Comparison of ENCODE assay signal across 8 cellular contexts in genomic region chr17:56832446-56832845, GRCh38. TPM values are rescaled to one million over a fixed set of nuclear protein-coding genes. Genes with fewer than 3 reads are reported as not detected.
DNase-seq lines count a peak whose midpoint lies in the region; ATAC-seq, FAIRE-seq and TF ChIP-seq lines count a peak whose summit lies in the region.

No MANE protein-coding gene starts in this region.

- POLR2A ChIA-PET in K562 (lab: Yijun Ruan, JAX) = interaction anchor here (0.7 kb wide), 1 partner anchor 20 kb away, joined by 5 read pairs; no protein-coding TSS in a partner anchor

- H4K20me1 ChIP-seq in K562 (replicated peaks; ENCODE audit: control insufficient read depth, insufficient read depth, low read length) = no peaks in the 10 kb centered on the region; the same call in 1 of the 2 replicates

- H3K9me1 ChIP-seq in K562 (ENCODE audit: control insufficient read depth, insufficient read depth, low read length) = no peaks in the 10 kb centered on the region

- CTCF ChIA-PET in K562 (lab: Yijun Ruan, JAX; ENCODE audit: low intra/inter-chr PET ratio) = no interaction called here

- H3K9me3 ChIP-seq in K562 (replicated peaks; ENCODE audit: control insufficient read depth, insufficient read depth, low read depth, low read length) = no peaks in the 10 kb centered on the region
- no peaks in the 10 kb centered on the region for H3K9me3 ChIP-seq in mucosa of descending colon

- H3K4me3 ChIP-seq in AG10803 (ENCODE audit: low read length) = peak overlapping the region; percentile 86
- peak overlapping the region; percentile 75; the same call in 1 of the 2 replicates for H3K4me3 ChIP-seq in K562
- no peak overlapping the region for H3K4me3 ChIP-seq in mucosa of descending colon

- peak overlapping the region in 1 of 2 experiments; percentile 56; a peak in 2 of 4 replicates for H3K9ac ChIP-seq in K562 (ENCODE audit: insufficient read depth in 1 of 2, low read depth in 2 of 2, low read length in 2 of 2)

- intact Hi-C loops in K562 (cut with micrococcal nuclease) (loop anchor here (5.0 kb wide), 1 partner anchor 80 kb away; the partner anchor contains the start of gene TRIM25), mucosa of descending colon (cut with DNase I, micrococcal nuclease) (no loop called here)

- H3K36me3 ChIP-seq in K562 (ENCODE audit: control insufficient read depth, insufficient read depth, low read length) (peaks cover 18% of the 10 kb centered on the region; the same call in 2 of the 3 replicates), mucosa of descending colon (ENCODE audit: low read depth) (no peaks in the 10 kb centered on the region)

- H2AFZ ChIP-seq in K562 (ENCODE audit: low read depth, low read length) = peak overlapping the region; percentile 93

- DNase-seq in AG10803 (ENCODE audit: low read depth) (no peak), HT-29 (ENCODE audit: low spot score) (peak; percentile 52), K562 (ENCODE audit: extremely low read depth in 1 of 4, low spot score in 3 of 4) (peak in 1 of 4 experiments; percentile 10), mucosa of descending colon (peak in 1 of 3 donors; percentile 24), SW480 (ENCODE audit: low spot score) (no peak)
- DNase-seq in stimulated activated CD4-positive, alpha-beta T cell treated with anti-CD3 and anti-CD28 coated beads, Interleukin-2, amount 100 ng/mL, for 48 hours = no peak

- ATAC-seq in K562 = no peak
- peak; percentile 4 for ATAC-seq in mucosa of descending colon
- no peak for ATAC-seq in GM19455 (IDR thresholded peaks at IDR 0.05; ENCODE audit: unreplicated experiment)
- ATAC-seq in GM21723 (IDR thresholded peaks at IDR 0.05; ENCODE audit: unreplicated experiment) = no peak

- no peak for TF ChIP-seq EP300 in K562 (IDR thresholded peaks at IDR 0.05; ENCODE audit: low read length)

- peak overlapping the region; percentile 86 for H3K4me2 ChIP-seq in K562 (ENCODE audit: insufficient read depth, low read length)

- TSS peak; percentile 69 for BruUV-seq in K562 (replicated peaks; lab: Mats Ljungman, UMichigan)

- TF ChIP-seq CTCF in AG10803 (conservative IDR thresholded peaks at IDR 0.05; ENCODE audit: low read length) = no peak
- no peak for TF ChIP-seq CTCF in K562 (IDR thresholded peaks at IDR 0.05 in 2 of 3, conservative IDR thresholded peaks at IDR 0.05 in 1 of 3; ENCODE audit: insufficient read depth in 2 of 3, low read depth in 1 of 3, low read length in 3 of 3)
- TF ChIP-seq CTCF in mucosa of descending colon (IDR thresholded peaks at IDR 0.05) = no peak

- 49% methylated on average over 4 of the region's 4 CpGs for WGBS in K562 (ENCODE audit: insufficient coverage, low coverage, missing lambda C conversion rate)

- peaks cover 15 to 24% of the 10 kb centered on the region in 2 experiments; a peak in 4 of 5 replicates for H3K4me1 ChIP-seq in K562 (replicated peaks in 1 of 2; ENCODE audit: control insufficient read depth in 2 of 2, insufficient read depth in 2 of 2, low read length in 2 of 2)
- peaks cover 23% of the 10 kb centered on the region for H3K4me1 ChIP-seq in mucosa of descending colon (ENCODE audit: low read depth)

- no peaks in the 10 kb centered on the region for H3K27me3 ChIP-seq in K562 (ENCODE audit: control insufficient read depth in 2 of 2, insufficient read depth in 2 of 2, low read length in 2 of 2)

- no peak for FAIRE-seq in K562 (lab: Jason Lieb, UNC)

- no peak overlapping the region for H3K27ac ChIP-seq in K562 (ENCODE audit: extremely low read depth, low read depth, low read length)

- in situ Hi-C loops in K562 (cut with MboI) = no loop called here

- H3K79me2 ChIP-seq in K562 (ENCODE audit: control insufficient read depth, insufficient read depth, low read length) = peaks cover 36% of the 10 kb centered on the region; the same call in 2 of the 3 replicates

- no peak for TF ChIP-seq RAD21 in K562 (CRISPR knock-in tag; conservative IDR thresholded peaks at IDR 0.05 in 1 of 2, IDR thresholded peaks at IDR 0.05 in 1 of 2)

- no peak for TF ChIP-seq POLR2A in K562 (conservative IDR thresholded peaks at IDR 0.05)

TF ChIP-seq in K562, 482 proteins besides CTCF, POLR2A, EP300 and RAD21:
- TF ChIP-seq ZNF263 (CRISPR knock-in tag; IDR thresholded peaks at IDR 0.05; ENCODE audit: borderline replicate concordance) (0 out of 2 replicates have a peak, but pooled peaks have one; percentile 29), SMARCA5 (IDR thresholded peaks at IDR 0.05) (0 out of 2 replicates have a peak, but pooled peaks have one; percentile 18), GATAD2B (IDR thresholded peaks at IDR 0.05; ENCODE audit: borderline replicate concordance) (no peak), HDGF (IDR thresholded peaks at IDR 0.05) (0 out of 2 replicates have a peak, but pooled peaks have one; percentile 61), EWSR1 (IDR thresholded peaks at IDR 0.05; ENCODE audit: borderline replicate concordance, low read depth, partially characterized antibody) (no peak), EHMT2 (IDR thresholded peaks at IDR 0.05) (no peak)
- TF ChIP-seq, protein P1, sequence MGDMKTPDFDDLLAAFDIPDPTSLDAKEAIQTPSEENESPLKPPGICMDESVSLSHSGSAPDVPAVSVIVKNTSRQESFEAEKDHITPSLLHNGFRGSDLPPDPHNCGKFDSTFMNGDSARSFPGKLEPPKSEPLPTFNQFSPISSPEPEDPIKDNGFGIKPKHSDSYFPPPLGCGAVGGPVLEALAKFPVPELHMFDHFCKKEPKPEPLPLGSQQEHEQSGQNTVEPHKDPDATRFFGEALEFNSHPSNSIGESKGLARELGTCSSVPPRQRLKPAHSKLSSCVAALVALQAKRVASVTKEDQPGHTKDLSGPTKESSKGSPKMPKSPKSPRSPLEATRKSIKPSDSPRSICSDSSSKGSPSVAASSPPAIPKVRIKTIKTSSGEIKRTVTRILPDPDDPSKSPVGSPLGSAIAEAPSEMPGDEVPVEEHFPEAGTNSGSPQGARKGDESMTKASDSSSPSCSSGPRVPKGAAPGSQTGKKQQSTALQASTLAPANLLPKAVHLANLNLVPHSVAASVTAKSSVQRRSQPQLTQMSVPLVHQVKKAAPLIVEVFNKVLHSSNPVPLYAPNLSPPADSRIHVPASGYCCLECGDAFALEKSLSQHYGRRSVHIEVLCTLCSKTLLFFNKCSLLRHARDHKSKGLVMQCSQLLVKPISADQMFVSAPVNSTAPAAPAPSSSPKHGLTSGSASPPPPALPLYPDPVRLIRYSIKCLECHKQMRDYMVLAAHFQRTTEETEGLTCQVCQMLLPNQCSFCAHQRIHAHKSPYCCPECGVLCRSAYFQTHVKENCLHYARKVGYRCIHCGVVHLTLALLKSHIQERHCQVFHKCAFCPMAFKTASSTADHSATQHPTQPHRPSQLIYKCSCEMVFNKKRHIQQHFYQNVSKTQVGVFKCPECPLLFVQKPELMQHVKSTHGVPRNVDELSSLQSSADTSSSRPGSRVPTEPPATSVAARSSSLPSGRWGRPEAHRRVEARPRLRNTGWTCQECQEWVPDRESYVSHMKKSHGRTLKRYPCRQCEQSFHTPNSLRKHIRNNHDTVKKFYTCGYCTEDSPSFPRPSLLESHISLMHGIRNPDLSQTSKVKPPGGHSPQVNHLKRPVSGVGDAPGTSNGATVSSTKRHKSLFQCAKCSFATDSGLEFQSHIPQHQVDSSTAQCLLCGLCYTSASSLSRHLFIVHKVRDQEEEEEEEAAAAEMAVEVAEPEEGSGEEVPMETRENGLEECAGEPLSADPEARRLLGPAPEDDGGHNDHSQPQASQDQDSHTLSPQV (IDR thresholded peaks at IDR 0.05) = no peak

RNA-seq across cellular contexts. Expression of gene C17orf67, which starts 1.3 kb away (rescaled TPM):
- total RNA-seq in HT-29 (2014; rRNA removed; shearing (Covaris generic)) = 0.81 and 1.7 TPM in 2 replicates
- total RNA-seq in K562 (2011; cell fraction: chromatin; rRNA removed; ENCODE audit: low replicate concordance) = 0.37 TPM in 1 of 2 replicates, not detected in the other
- 0.79 and 0.83 TPM in 2 replicates for total RNA-seq in K562 (2011; cell fraction: nucleolus; rRNA removed)
- total RNA-seq in K562 (2011; cell fraction: nucleoplasm; rRNA removed) = 0.59 and 0.69 TPM in 2 replicates
- total RNA-seq in K562 (2014; rRNA removed) = 0.59 and 1.1 TPM in 2 replicates
- 0.62 and 0.64 TPM in 2 replicates for total RNA-seq in K562 (2014; rRNA removed; fragmentation: Illumina TruSeq; extraction: Trizol)
- total RNA-seq in K562 (2015; rRNA removed; fragmentation: Illumina TruSeq; extraction: Trizol) = 0.75 and 0.98 TPM in 2 replicates
- total RNA-seq in K562 (2021) = 1.6 and 1.7 TPM in 2 replicates
- polyA plus RNA-seq in K562 (2011; rRNA removed) = 0.22 and 0.38 TPM in 2 replicates
- polyA plus RNA-seq in K562 (2011; cell fraction: cytosol; rRNA removed) = 0.13 and 0.48 TPM in 2 replicates
- 0.52 and 0.94 TPM in 2 replicates for polyA plus RNA-seq in K562 (2011; cell fraction: nucleus; rRNA removed)
- polyA plus RNA-seq in K562 (2012) = 0.51 and 0.59 TPM in 2 replicates
- 0.24 and 0.27 TPM in 2 replicates for polyA plus RNA-seq in K562 (2014; fragmentation: Illumina TruSeq; extraction: Trizol)
- under 1 TPM; 0.07 to 0.08 TPM for polyA plus RNA-seq in K562 (2014; fragmentation: Nextera tagmentation; extraction: Ambion mirVana)
- 0.42 and 0.74 TPM in 2 replicates for polyA plus RNA-seq in K562 (2014; rRNA removed)
- polyA minus RNA-seq in K562 (2011; rRNA and poly(A)+ RNA removed) = not detected in 2 replicates
- polyA minus RNA-seq in K562 (2011; cell fraction: cytosol; rRNA and poly(A)+ RNA removed) = 0.38 TPM in 1 of 2 replicates, not detected in the other
- polyA minus RNA-seq in K562 (2011; cell fraction: nucleus; rRNA and poly(A)+ RNA removed) = 0.11 and 0.27 TPM in 2 replicates
- total RNA-seq in mucosa of descending colon = 1 to 10 TPM; 1.1 to 3.4 (median 1.1) TPM

RNA-seq across cellular contexts. Expression of gene DGKE, which starts 1.5 kb away (rescaled TPM):
- total RNA-seq in HT-29 (2014; rRNA removed; shearing (Covaris generic)) = 4.4 and 10.2 TPM in 2 replicates
- total RNA-seq in K562 (2011; cell fraction: chromatin; rRNA removed; ENCODE audit: low replicate concordance) = 19.7 and 38.1 TPM in 2 replicates
- 10.0 and 11.2 TPM in 2 replicates for total RNA-seq in K562 (2011; cell fraction: nucleolus; rRNA removed)
- total RNA-seq in K562 (2011; cell fraction: nucleoplasm; rRNA removed) = 21.6 and 45.1 TPM in 2 replicates
- total RNA-seq in K562 (2014; rRNA removed) (4.2 and 5.9 TPM in 2 replicates), K562 (2014; rRNA removed; fragmentation: Illumina TruSeq; extraction: Trizol) (7.5 and 9.1 TPM in 2 replicates), K562 (2015; rRNA removed; fragmentation: Illumina TruSeq; extraction: Trizol) (7.5 and 7.8 TPM in 2 replicates), K562 (2021) (9.5 and 9.9 TPM in 2 replicates), mucosa of descending colon (10 to 100 TPM in 1 of 3 donors, 1 to 10 TPM in 2; 5.8 to 22.2 (median 9.8) TPM)
- polyA plus RNA-seq in K562 (2011; rRNA removed) (5.4 and 7.2 TPM in 2 replicates), K562 (2014; fragmentation: Illumina TruSeq; extraction: Trizol) (5.3 and 8.4 TPM in 2 replicates), K562 (2014; fragmentation: Nextera tagmentation; extraction: Ambion mirVana) (1 to 10 TPM; 1.3 to 2.0 TPM), K562 (2014; rRNA removed) (4.3 and 5.1 TPM in 2 replicates)
- polyA plus RNA-seq in K562 (2011; cell fraction: cytosol; rRNA removed) = 1.8 and 2.1 TPM in 2 replicates
- 14.5 and 17.3 TPM in 2 replicates for polyA plus RNA-seq in K562 (2011; cell fraction: nucleus; rRNA removed)
- 2.7 and 3.9 TPM in 2 replicates for polyA plus RNA-seq in K562 (2012)
- 5.8 and 9.0 TPM in 2 replicates for polyA minus RNA-seq in K562 (2011; rRNA and poly(A)+ RNA removed)
- 2.6 and 3.3 TPM in 2 replicates for polyA minus RNA-seq in K562 (2011; cell fraction: cytosol; rRNA and poly(A)+ RNA removed)
- 12.9 and 23.0 TPM in 2 replicates for polyA minus RNA-seq in K562 (2011; cell fraction: nucleus; rRNA and poly(A)+ RNA removed)
